26 cellular contexts compared by ENCODE assay signal in genomic region chr2:231034291-231034882, GRCh38. TPM values are rescaled to one million over a fixed set of nuclear protein-coding genes. Genes with fewer than 3 reads are reported as not detected.
DNase-seq lines count a peak whose midpoint lies in the region; ATAC-seq, FAIRE-seq and TF ChIP-seq lines count a peak whose summit lies in the region.
"Had no signal": no experiment of that assay in that cellular context is flagged by ENCODE, and none has a peak within 500 bp of the region (broad histone marks: within the 10 kb centered on the region; RNA-seq: fewer than 3 reads in every experiment).

No MANE protein-coding gene starts in this region.

- H3K9me3 ChIP-seq in hepatocyte (ENCODE audit: low read depth): no peaks in the 10 kb centered on the region
- H3K9me3 ChIP-seq: breast epithelium, esophagus squamous epithelium, gastroesophageal sphincter had no signal

- no peak overlapping the region for H3K4me3 Mint-ChIP-seq in stimulated activated memory B cell treated with anti-CD40 and anti-IgM and Interleukin-4, amounts not matched to agents 10 μg/mL and 1 μg/mL and 100 μg/mL, for 72 hours
- H3K4me3 Mint-ChIP-seq in activated CD4-positive, alpha-beta T cell treated with anti-CD3 and anti-CD28 coated beads for 36 hours: no peak overlapping the region
- H3K4me3 Mint-ChIP-seq: activated T-cell treated with anti-CD3 and anti-CD28 coated beads, Interleukin-2, amount 50 U/mL, for 24 hours; CD4-positive, alpha-beta T cell; endodermal cell; naive thymus-derived CD8-positive, alpha-beta T cell had no signal

- peaks cover 28% of the 10 kb centered on the region for H3K4me1 Mint-ChIP-seq in stimulated activated memory B cell treated with anti-CD40 and anti-IgM and Interleukin-4, amounts not matched to agents 10 μg/mL and 1 μg/mL and 100 μg/mL, for 72 hours
- no peaks in the 10 kb centered on the region for H3K4me1 Mint-ChIP-seq in activated CD4-positive, alpha-beta T cell treated with anti-CD3 and anti-CD28 coated beads for 36 hours

- H3K36me3 Mint-ChIP-seq in stimulated activated memory B cell treated with anti-CD40 and anti-IgM and Interleukin-4, amounts not matched to agents 10 μg/mL and 1 μg/mL and 100 μg/mL, for 72 hours: no peaks in the 10 kb centered on the region
- no peaks in the 10 kb centered on the region for H3K36me3 Mint-ChIP-seq in activated CD4-positive, alpha-beta T cell treated with anti-CD3 and anti-CD28 coated beads for 36 hours (ENCODE audit: low read depth)
- H3K36me3 Mint-ChIP-seq: naive thymus-derived CD8-positive, alpha-beta T cell had no signal

- peaks cover 31% of the 10 kb centered on the region for H3K27me3 Mint-ChIP-seq in stimulated activated memory B cell treated with anti-CD40 and anti-IgM and Interleukin-4, amounts not matched to agents 10 μg/mL and 1 μg/mL and 100 μg/mL, for 72 hours
- peaks cover 29% of the 10 kb centered on the region for H3K27me3 Mint-ChIP-seq in activated CD4-positive, alpha-beta T cell treated with anti-CD3 and anti-CD28 coated beads for 36 hours

- H3K79me2 ChIP-seq in hepatocyte: peaks cover 20% of the 10 kb centered on the region

- H3K36me3 ChIP-seq in hepatocyte (replicated peaks; ENCODE audit: insufficient read depth, low read depth): no peaks in the 10 kb centered on the region
- H3K36me3 ChIP-seq: breast epithelium, esophagus squamous epithelium, gastroesophageal sphincter had no signal

- 21% methylated on average over 4 of the region's 4 CpGs for WGBS in hepatocyte (ENCODE audit: low lambda C conversion rate, missing lambda C conversion rate)

- CTCF ChIA-PET in activated CD4-positive, alpha-beta T cell treated with anti-CD3 and anti-CD28 coated beads for 36 hours (lab: Charles Lee): no interaction called here

- POLR2A ChIA-PET in activated CD4-positive, alpha-beta T cell treated with anti-CD3 and anti-CD28 coated beads for 36 hours (lab: Charles Lee): interaction anchor here (0.5 kb wide), 1 partner anchor 417 kb away, joined by 3 read pairs; no protein-coding TSS in a partner anchor

- H3K4me3 ChIP-seq in hepatocyte: no peak overlapping the region
- H3K4me3 ChIP-seq: breast epithelium, coronary artery, esophagus squamous epithelium, gastroesophageal sphincter had no signal

- H3K27ac Mint-ChIP-seq in stimulated activated memory B cell treated with anti-CD40 and anti-IgM and Interleukin-4, amounts not matched to agents 10 μg/mL and 1 μg/mL and 100 μg/mL, for 72 hours: no peak overlapping the region
- no peak overlapping the region for H3K27ac Mint-ChIP-seq in activated CD4-positive, alpha-beta T cell treated with anti-CD3 and anti-CD28 coated beads for 36 hours
- H3K27ac Mint-ChIP-seq: activated T-cell treated with anti-CD3 and anti-CD28 coated beads, Interleukin-2, amount 50 U/mL, for 24 hours; CD4-positive, alpha-beta T cell; endodermal cell; naive thymus-derived CD8-positive, alpha-beta T cell had no signal

- H4K20me1 ChIP-seq in hepatocyte (ENCODE audit: insufficient read depth, poor library complexity, severe bottlenecking): no peaks in the 10 kb centered on the region

- FAIRE-seq in GM18507 (lab: Jason Lieb, UNC): peak; percentile 56
- FAIRE-seq: keratinocyte had no signal

- no peak overlapping the region for H2AFZ ChIP-seq in hepatocyte

- no peak for TF ChIP-seq CTCF in hepatocyte (IDR thresholded peaks at IDR 0.05; ENCODE audit: poor library complexity)

- intact Hi-C loops in activated CD4-positive, alpha-beta T cell treated with anti-CD3 and anti-CD28 coated beads for 36 hours (cut with DNase I, micrococcal nuclease): no loop called here
- intact Hi-C loops in Right ventricle myocardium superior (cut with DNase I): no loop called here

- H3K4me1 ChIP-seq in hepatocyte (ENCODE audit: insufficient read depth): peaks cover 23% of the 10 kb centered on the region
- H3K4me1 ChIP-seq: breast epithelium had no signal

- H3K9me2 ChIP-seq in hepatocyte (replicated peaks; ENCODE audit: insufficient read depth): no peaks in the 10 kb centered on the region

- H3K9me3 Mint-ChIP-seq in stimulated activated memory B cell treated with anti-CD40 and anti-IgM and Interleukin-4, amounts not matched to agents 10 μg/mL and 1 μg/mL and 100 μg/mL, for 72 hours: no peaks in the 10 kb centered on the region
- no peaks in the 10 kb centered on the region for H3K9me3 Mint-ChIP-seq in activated CD4-positive, alpha-beta T cell treated with anti-CD3 and anti-CD28 coated beads for 36 hours (ENCODE audit: low read depth)
- H3K9me3 Mint-ChIP-seq: activated T-cell treated with anti-CD3 and anti-CD28 coated beads, Interleukin-2, amount 50 U/mL, for 24 hours; CD4-positive, alpha-beta T cell; endodermal cell; naive thymus-derived CD8-positive, alpha-beta T cell had no signal

- DNase-seq in GM18507 (ENCODE audit: extremely low spot score, insufficient read length, low read depth) (no peak), NOMO-1 treated with DMSO at 0.1 percent for 48 hours (lab: John Stamatoyannopoulos, UW; ENCODE audit: unreplicated experiment) (peak; percentile 39), hepatocyte (ENCODE audit: low spot score) (peak; percentile 43), Right ventricle myocardium superior (no peak)
- no peak for DNase-seq in activated CD4-positive, alpha-beta T cell treated with anti-CD3 and anti-CD28 coated beads for 36 hours
- DNase-seq: activated CD8-positive, alpha-beta memory T cell treated with anti-CD3 and anti-CD28 coated beads for 24 hours; activated T-cell treated with anti-CD3 and anti-CD28 coated beads, Interleukin-2, amount 50 U/mL, for 24 hours; CD4-positive, alpha-beta T cell; endodermal cell; esophagus squamous epithelium; GDM1; mammary epithelial cell; naive thymus-derived CD8-positive, alpha-beta T cell; NCI-H1436; NK-92 treated with Interleukin-12 subunit alpha and Interleukin-12 subunit beta, amount 100 ng/mL, for 24 hours; stimulated activated CD4-positive, alpha-beta T cell treated with anti-CD3 and anti-CD28 coated beads, Interleukin-12 subunit alpha, Interleukin-12 subunit beta, amount 100 ng/mL, for 4 hours; T1000 had no signal

- H3K27ac ChIP-seq in hepatocyte: peak overlapping the region; percentile 72
- H3K27ac ChIP-seq: breast epithelium, coronary artery, esophagus squamous epithelium, gastroesophageal sphincter had no signal

- peaks cover 6% of the 10 kb centered on the region for H3K27me3 ChIP-seq in hepatocyte

- peak; percentile 74 for ATAC-seq in stimulated activated memory B cell treated with anti-CD40 and anti-IgM and Interleukin-4, amounts not matched to agents 10 μg/mL and 1 μg/mL and 100 μg/mL, for 72 hours
- ATAC-seq in HG03439 (IDR thresholded peaks at IDR 0.05; ENCODE audit: unreplicated experiment): no peak
- no peak for ATAC-seq in activated CD4-positive, alpha-beta T cell treated with anti-CD3 and anti-CD28 coated beads for 36 hours
- ATAC-seq in Right ventricle myocardium superior (ENCODE audit: poor library complexity): no peak
- ATAC-seq: activated CD4-positive, CD25-positive, alpha-beta regulatory T cell treated with anti-CD3 and anti-CD28 coated beads, Interleukin-2, amount 50 U/mL, for 24 hours; gastroesophageal sphincter; naive thymus-derived CD8-positive, alpha-beta T cell had no signal

- H3K4me2 ChIP-seq in hepatocyte: peak overlapping the region; percentile 61

RNA-seq across cellular contexts. Expression of gene C2orf72, which starts 2.9 kb away (rescaled TPM):
- total RNA-seq in hepatocyte: 108 and 112 TPM in 2 replicates
- polyA plus RNA-seq in hepatocyte: 64.1 and 86.9 TPM in 2 replicates
- 1 to 10 TPM; 2.0 to 3.8 TPM for total RNA-seq in activated CD4-positive, alpha-beta T cell treated with anti-CD3 and anti-CD28 coated beads for 36 hours
- 0.05 TPM for total RNA-seq in Right ventricle myocardium superior
- total RNA-seq: CD4-positive, alpha-beta T cell; naive thymus-derived CD8-positive, alpha-beta T cell; osteoblast had no signal
- polyA plus RNA-seq: keratinocyte; naive thymus-derived CD8-positive, alpha-beta T cell had no signal

RNA-seq across cellular contexts. Expression of gene PSMD1, which starts 22.3 kb away (rescaled TPM):
- total RNA-seq in hepatocyte (92.9 and 93.6 TPM in 2 replicates), Right ventricle myocardium superior (81.0 TPM)
- 96.3 and 106 TPM in 2 replicates for polyA plus RNA-seq in hepatocyte
- 100 to 1,000 TPM; 112 to 160 TPM for total RNA-seq in activated CD4-positive, alpha-beta T cell treated with anti-CD3 and anti-CD28 coated beads for 36 hours

RNA-seq across cellular contexts. Expression of gene SPATA3, which starts 38.5 kb away (rescaled TPM):
- total RNA-seq in hepatocyte (not detected in 2 replicates), Right ventricle myocardium superior (not detected)
- polyA plus RNA-seq in hepatocyte: not detected in 2 replicates
- total RNA-seq in activated CD4-positive, alpha-beta T cell treated with anti-CD3 and anti-CD28 coated beads for 36 hours: 1 to 10 TPM; 1.1 to 1.3 TPM
- total RNA-seq: breast epithelium; CD4-positive, alpha-beta T cell; endodermal cell; esophagus squamous epithelium; gastroesophageal sphincter; mammary epithelial cell; naive thymus-derived CD8-positive, alpha-beta T cell; osteoblast; ureter had no signal
- polyA plus RNA-seq: keratinocyte; mammary epithelial cell; naive thymus-derived CD8-positive, alpha-beta T cell had no signal

Comparison
In these comparisons a context has a peak if more than half of its experiments do, and no peak if none do; other contexts are left out.
1. DNase-seq: peak in NOMO-1 treated with DMSO at 0.1 percent for 48 hours (single experiment) and hepatocyte (single experiment); none in GM18507 (single experiment), activated CD4-positive, alpha-beta T cell treated with anti-CD3 and anti-CD28 coated beads for 36 hours (single experiment) and Right ventricle myocardium superior (single experiment).
2. RNA of gene C2orf72, which starts 2.9 kb away (total RNA-seq): 108 to 112 TPM in hepatocyte; 2.0 to 3.8 TPM in activated CD4-positive, alpha-beta T cell treated with anti-CD3 and anti-CD28 coated beads for 36 hours and 0.05 TPM in Right ventricle myocardium superior (single experiment); every median in the first group is over 10 times any median in the second.